In genomic region chr3:24341668-24342067, GRCh38 we compare ENCODE assay signal across 24 cellular contexts.
"Had no signal": no experiment of that assay in that cellular context is flagged by ENCODE, and none has a peak within 500 bp of the region (broad histone marks: within the 10 kb centered on the region; RNA-seq: fewer than 3 reads in every experiment).

No MANE protein-coding gene starts in this region.

- H3K36me3 ChIP-seq: ascending aorta, lower lobe of right lung, spleen, suprapubic skin, tibial artery had no signal

- H3K27ac ChIP-seq: lower lobe of right lung, spleen, suprapubic skin, tibial artery had no signal

- DNase-seq: activated CD4-positive, alpha-beta T cell treated with anti-CD3 and anti-CD28 coated beads for 36 hours; activated CD4-positive, CD25-positive, alpha-beta regulatory T cell; activated CD8-positive, alpha-beta T cell treated with anti-CD3 and anti-CD28 coated beads, Interleukin-2, amount 10 ng/mL, durations not matched to agents 7 days and 5 days; activated effector memory CD4-positive, alpha-beta T cell treated with Interleukin-2 at 50 U/mL for 16 hours; activated naive CD4-positive, alpha-beta T cell treated with anti-CD3 and anti-CD28 coated beads, Interleukin-2, amount 10 ng/mL, durations not matched to agents 7 days and 5 days; activated naive CD8-positive, alpha-beta T cell treated with anti-CD3 and anti-CD28 coated beads, Interleukin-2, amount 10 ng/mL, durations not matched to agents 7 days and 5 days; activated T-cell treated with anti-CD3 and anti-CD28 coated beads for 4 hours; cortex of kidney; endodermal cell; foreskin melanocyte; glutamatergic neuron; lower lobe of right lung; mesendoderm; natural killer cell; right cardiac atrium; spleen; stimulated activated naive CD4-positive, alpha-beta T cell; T-helper 1 cell; tibial artery had no signal

- H3K4me1 Mint-ChIP-seq: activated CD4-positive, alpha-beta T cell treated with anti-CD3 and anti-CD28 coated beads for 36 hours; activated naive CD4-positive, alpha-beta T cell treated with anti-CD3 and anti-CD28 coated beads, Interleukin-2, amount 10 ng/mL, durations not matched to agents 7 days and 5 days; activated naive CD8-positive, alpha-beta T cell treated with anti-CD3 and anti-CD28 coated beads, Interleukin-2, amount 10 ng/mL, durations not matched to agents 7 days and 5 days; endodermal cell; natural killer cell had no signal

- H3K9me3 ChIP-seq: ascending aorta, lower lobe of right lung, spleen, suprapubic skin, tibial artery had no signal

- H3K4me1 ChIP-seq: lower lobe of right lung had no signal

- H3K36me3 Mint-ChIP-seq: activated naive CD4-positive, alpha-beta T cell treated with anti-CD3 and anti-CD28 coated beads, Interleukin-2, amount 10 ng/mL, durations not matched to agents 7 days and 5 days; activated naive CD8-positive, alpha-beta T cell treated with anti-CD3 and anti-CD28 coated beads, Interleukin-2, amount 10 ng/mL, durations not matched to agents 7 days and 5 days; brain; natural killer cell had no signal

- H3K27me3 Mint-ChIP-seq: activated naive CD4-positive, alpha-beta T cell treated with anti-CD3 and anti-CD28 coated beads, Interleukin-2, amount 10 ng/mL, durations not matched to agents 7 days and 5 days had no signal

- H3K4me3 Mint-ChIP-seq: activated CD4-positive, alpha-beta T cell treated with anti-CD3 and anti-CD28 coated beads for 36 hours; activated CD8-positive, alpha-beta T cell treated with anti-CD3 and anti-CD28 coated beads, Interleukin-2, amount 10 ng/mL, durations not matched to agents 7 days and 5 days; activated naive CD4-positive, alpha-beta T cell treated with anti-CD3 and anti-CD28 coated beads, Interleukin-2, amount 10 ng/mL, durations not matched to agents 7 days and 5 days; activated naive CD8-positive, alpha-beta T cell treated with anti-CD3 and anti-CD28 coated beads, Interleukin-2, amount 10 ng/mL, durations not matched to agents 7 days and 5 days; brain; endodermal cell; natural killer cell; T-helper 2 cell treated with Interferon-gamma antibody and Interleukin-4, amounts not matched to agents 5 μg/mL and 100 μg/mL, for 36 hours had no signal

- H3K4me3 ChIP-seq: ascending aorta, lower lobe of right lung, spleen, suprapubic skin, tibial artery had no signal

- H3K27me3 ChIP-seq: ascending aorta, spleen, suprapubic skin, tibial artery had no signal

- H3K9me3 Mint-ChIP-seq: activated naive CD4-positive, alpha-beta T cell treated with anti-CD3 and anti-CD28 coated beads, Interleukin-2, amount 10 ng/mL, durations not matched to agents 7 days and 5 days; activated naive CD8-positive, alpha-beta T cell treated with anti-CD3 and anti-CD28 coated beads, Interleukin-2, amount 10 ng/mL, durations not matched to agents 7 days and 5 days; brain; endodermal cell; T-helper 2 cell treated with Interferon-gamma antibody and Interleukin-4, amounts not matched to agents 5 μg/mL and 100 μg/mL, for 36 hours had no signal

- ATAC-seq: activated CD4-positive, alpha-beta T cell treated with anti-CD3 and anti-CD28 coated beads for 36 hours; activated CD8-positive, alpha-beta T cell treated with anti-CD3 and anti-CD28 coated beads, Interleukin-2, amount 10 ng/mL, durations not matched to agents 7 days and 5 days; esophagus mucosa; lower lobe of right lung; natural killer cell had no signal
